In the genomic region with DNA sequence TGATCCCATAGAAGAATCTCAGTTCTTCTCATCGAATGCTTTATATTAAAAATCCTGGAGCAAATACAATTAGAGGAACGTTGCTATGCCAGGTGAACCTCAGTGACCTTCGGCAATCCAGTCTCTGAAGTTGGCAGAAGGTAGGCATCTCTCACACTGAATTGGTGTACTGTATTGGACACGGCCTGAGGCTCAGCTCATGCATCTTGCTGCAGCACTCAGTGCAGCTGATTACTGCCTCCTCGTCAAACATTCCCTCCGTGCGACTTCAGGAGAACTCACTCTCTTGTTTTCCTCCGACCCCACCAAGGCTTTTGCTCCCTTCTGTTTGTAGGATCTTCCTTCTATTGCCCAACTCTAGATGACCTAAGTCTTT, we compare ENCODE assay signal across 30 cellular contexts.
"Had no signal": no experiment of that assay in that cellular context is flagged by ENCODE, and none has a peak within 500 bp of the region (broad histone marks: within the 10 kb centered on the region; RNA-seq: fewer than 3 reads in every experiment).

No MANE protein-coding gene starts in this region.

- H3K4me1 Mint-ChIP-seq: activated CD4-positive, alpha-beta memory T cell treated with anti-CD3 and anti-CD28 coated beads, Interleukin-2, amount 10 ng/mL, durations not matched to agents 7 days and 5 days had no signal

- DNase-seq: activated CD4-positive, alpha-beta memory T cell treated with anti-CD3 and anti-CD28 coated beads, Interleukin-2, amount 10 ng/mL, durations not matched to agents 7 days and 5 days; activated CD4-positive, alpha-beta T cell treated with anti-CD3 and anti-CD28 coated beads for 1 hour; activated CD4-positive, alpha-beta T cell treated with anti-CD3 and anti-CD28 coated beads for 48 hours; activated CD4-positive, CD25-positive, alpha-beta regulatory T cell; activated CD8-positive, alpha-beta memory T cell treated with anti-CD3 and anti-CD28 coated beads for 24 hours; activated CD8-positive, alpha-beta memory T cell treated with anti-CD3 and anti-CD28 coated beads, Interleukin-2, amount 10 ng/mL, durations not matched to agents 7 days and 5 days; activated CD8-positive, alpha-beta memory T cell treated with anti-CD3 and anti-CD28 coated beads, Interleukin-2, amount 50 U/mL, for 48 hours; activated effector memory CD4-positive, alpha-beta T cell treated with Interleukin-2 at 50 U/mL for 16 hours; activated naive CD4-positive, alpha-beta T cell treated with anti-CD3 and anti-CD28 coated beads, Interleukin-2, amount 10 ng/mL, durations not matched to agents 7 days and 5 days; activated naive CD8-positive, alpha-beta T cell treated with anti-CD3 and anti-CD28 coated beads, Interleukin-2, amount 50 U/mL, for 24 hours; activated T-cell treated with anti-CD3 and anti-CD28 coated beads, Interleukin-2, amount 50 U/mL, for 48 hours; brain microvascular endothelial cell; central memory CD4-positive, alpha-beta T cell; NCI-H1048; NCI-H1105 treated with DMSO at 0.1 percent for 48 hours; NCI-H1436; NCI-H1694; NCI-H1930; NCI-H2081 treated with DMSO at 0.1 percent for 48 hours; NCI-H524 treated with DMSO at 0.1 percent for 48 hours; NCI-H748 treated with DMSO at 0.1 percent for 48 hours; PC-9; SHP77; SJCRH30; T1000; WERI-Rb-1 had no signal

- H3K4me2 ChIP-seq: PC-9 had no signal

- H3K9me3 ChIP-seq: SJCRH30 had no signal

- H3K9me3 Mint-ChIP-seq: activated CD4-positive, alpha-beta memory T cell treated with anti-CD3 and anti-CD28 coated beads, Interleukin-2, amount 10 ng/mL, durations not matched to agents 7 days and 5 days; activated naive CD4-positive, alpha-beta T cell treated with anti-CD3 and anti-CD28 coated beads, Interleukin-2, amount 10 ng/mL, durations not matched to agents 7 days and 5 days; activated naive CD8-positive, alpha-beta T cell treated with anti-CD3 and anti-CD28 coated beads, Interleukin-2, amount 50 U/mL, for 24 hours had no signal

- ATAC-seq: activated CD8-positive, alpha-beta memory T cell treated with anti-CD3 and anti-CD28 coated beads, Interleukin-2, amount 10 ng/mL, durations not matched to agents 7 days and 5 days; activated naive CD8-positive, alpha-beta T cell treated with anti-CD3 and anti-CD28 coated beads, Interleukin-2, amount 50 U/mL, for 24 hours; K562 had no signal

- H3K4me3 Mint-ChIP-seq: activated CD4-positive, alpha-beta memory T cell treated with anti-CD3 and anti-CD28 coated beads, Interleukin-2, amount 10 ng/mL, durations not matched to agents 7 days and 5 days; activated CD8-positive, alpha-beta memory T cell treated with anti-CD3 and anti-CD28 coated beads, Interleukin-2, amount 10 ng/mL, durations not matched to agents 7 days and 5 days; activated naive CD4-positive, alpha-beta T cell treated with anti-CD3 and anti-CD28 coated beads, Interleukin-2, amount 10 ng/mL, durations not matched to agents 7 days and 5 days; activated naive CD8-positive, alpha-beta T cell; activated naive CD8-positive, alpha-beta T cell treated with anti-CD3 and anti-CD28 coated beads, Interleukin-2, amount 50 U/mL, for 24 hours had no signal

- H3K36me3 Mint-ChIP-seq: activated CD8-positive, alpha-beta memory T cell treated with anti-CD3 and anti-CD28 coated beads, Interleukin-2, amount 10 ng/mL, durations not matched to agents 7 days and 5 days; activated naive CD4-positive, alpha-beta T cell treated with anti-CD3 and anti-CD28 coated beads, Interleukin-2, amount 10 ng/mL, durations not matched to agents 7 days and 5 days; activated naive CD8-positive, alpha-beta T cell had no signal

- H3K27ac ChIP-seq: brain microvascular endothelial cell, PC-9, RWPE1, SJCRH30, SK-N-MC, WERI-Rb-1 had no signal

- H3K4me1 ChIP-seq: SJCRH30 had no signal

- H3K27me3 ChIP-seq: SJCRH30 had no signal

- H3K36me3 ChIP-seq: brain microvascular endothelial cell, SJCRH30, WERI-Rb-1 had no signal

- H3K27ac Mint-ChIP-seq: activated CD4-positive, alpha-beta memory T cell treated with anti-CD3 and anti-CD28 coated beads, Interleukin-2, amount 10 ng/mL, durations not matched to agents 7 days and 5 days; activated CD8-positive, alpha-beta memory T cell treated with anti-CD3 and anti-CD28 coated beads, Interleukin-2, amount 10 ng/mL, durations not matched to agents 7 days and 5 days; activated naive CD4-positive, alpha-beta T cell treated with anti-CD3 and anti-CD28 coated beads, Interleukin-2, amount 10 ng/mL, durations not matched to agents 7 days and 5 days; activated naive CD8-positive, alpha-beta T cell; activated naive CD8-positive, alpha-beta T cell treated with anti-CD3 and anti-CD28 coated beads, Interleukin-2, amount 50 U/mL, for 24 hours had no signal

- H3K4me3 ChIP-seq: K562, PC-9, SJCRH30, SK-N-MC had no signal
